ENCODE assay signal across 8 cellular contexts in genomic region chr4:151604238-151604637, GRCh38.
A peak's percentile ranks its signal among the peaks of the same experiment; 100 is the strongest.
DNase-seq lines count a peak whose midpoint lies in the region; ATAC-seq and TF ChIP-seq lines count a peak whose summit lies in the region.

No MANE protein-coding gene starts in this region.

- no peaks in the 10 kb centered on the region for H3K9me3 ChIP-seq in cardiac muscle cell (ENCODE audit: low read depth)
- no peaks in the 10 kb centered on the region for H3K9me3 ChIP-seq in transverse colon

- TF ChIP-seq CTCF in cardiac muscle cell (IDR thresholded peaks at IDR 0.05; ENCODE audit: low read depth, low read length): peak; percentile 53
- peak; percentile 16 to 35 (median 20) for TF ChIP-seq CTCF in transverse colon (IDR thresholded peaks at IDR 0.05)

- no peak for TF ChIP-seq POLR2A in transverse colon (IDR thresholded peaks at IDR 0.05)

- no peak overlapping the region for H3K27ac Mint-ChIP-seq in activated T-cell treated with anti-CD3 and anti-CD28 coated beads, Interleukin-2, amount 50 U/mL, for 72 hours

- H3K27ac ChIP-seq in cardiac muscle cell (no peak overlapping the region), transverse colon (no peak overlapping the region)

- DNase-seq in cardiac muscle cell (ENCODE audit: low read depth in 1 of 2, low spot score in 1 of 2) (peak in 1 of 2 donors; percentile 42), left cardiac atrium (no peak), RPMI7951 (ENCODE audit: low read depth) (peak; percentile 19), fibroblast of the conjunctiva (ENCODE audit: low read depth) (peak; percentile 12), transverse colon (no peak)
- DNase-seq in activated T-cell treated with anti-CD3 and anti-CD28 coated beads, Interleukin-2, amount 50 U/mL, for 1 hour: no peak
- no peak for DNase-seq in activated T-cell treated with anti-CD3 and anti-CD28 coated beads, Interleukin-2, amount 50 U/mL, for 72 hours

- ATAC-seq in left cardiac atrium: no peak
- ATAC-seq in activated T-cell treated with anti-CD3 and anti-CD28 coated beads, Interleukin-2, amount 50 U/mL, for 72 hours (replicated peaks in 1 of 2): no peak
- ATAC-seq in GM19351 (IDR thresholded peaks at IDR 0.05; ENCODE audit: unreplicated experiment): no peak

- H3K27me3 Mint-ChIP-seq in activated T-cell treated with anti-CD3 and anti-CD28 coated beads, Interleukin-2, amount 50 U/mL, for 72 hours (ENCODE audit: low read depth): no peaks in the 10 kb centered on the region

- H3K4me1 ChIP-seq in cardiac muscle cell (ENCODE audit: low read depth) (peaks cover 12% of the 10 kb centered on the region), transverse colon (no peaks in the 10 kb centered on the region)

- H3K36me3 ChIP-seq in cardiac muscle cell (no peaks in the 10 kb centered on the region), transverse colon (no peaks in the 10 kb centered on the region)

- H3K36me3 Mint-ChIP-seq in activated T-cell treated with anti-CD3 and anti-CD28 coated beads, Interleukin-2, amount 50 U/mL, for 72 hours (ENCODE audit: insufficient read depth in 2 of 2): no peaks in the 10 kb centered on the region

- no peak for TF ChIP-seq EP300 in transverse colon (IDR thresholded peaks at IDR 0.05; ENCODE audit: low read depth)

- WGBS in transverse colon (ENCODE audit: low coverage in 1 of 2), 2 donors: 63 to 75% methylated on average over 5 of the region's 5 CpGs

- no peak overlapping the region for H3K4me3 ChIP-seq in cardiac muscle cell
- H3K4me3 ChIP-seq in transverse colon: no peak overlapping the region

- intact Hi-C loops in left cardiac atrium (cut with DNase I): no loop called here
- intact Hi-C loops in transverse colon (cut with DNase I; ENCODE audit: low total_unique reads): no loop called here

- H3K4me3 Mint-ChIP-seq in activated T-cell treated with anti-CD3 and anti-CD28 coated beads, Interleukin-2, amount 50 U/mL, for 72 hours: no peak overlapping the region

- in situ Hi-C loops in transverse colon (cut with MboI; ENCODE audit: low pct_ligation_motif_present in 1 of 4, low pct_unique_long_range_greater_than_20kb in 1 of 4, low sequenced_read_pairs in 3 of 4): loop anchor here in 2 of 4 donors (25.0 kb wide), 1 partner anchor 492 kb away; no protein-coding TSS in a partner anchor

- no peaks in the 10 kb centered on the region for H3K4me1 Mint-ChIP-seq in activated T-cell treated with anti-CD3 and anti-CD28 coated beads, Interleukin-2, amount 50 U/mL, for 72 hours (ENCODE audit: low read depth)

- no peaks in the 10 kb centered on the region for H3K9me3 Mint-ChIP-seq in activated T-cell treated with anti-CD3 and anti-CD28 coated beads, Interleukin-2, amount 50 U/mL, for 72 hours

- H3K27me3 ChIP-seq in cardiac muscle cell: no peaks in the 10 kb centered on the region
- no peaks in the 10 kb centered on the region for H3K27me3 ChIP-seq in transverse colon

Comparison
In these comparisons a context has a peak if more than half of its experiments do, and no peak if none do; other contexts are left out.
1. DNase-seq: peak in RPMI7951 (single experiment) and fibroblast of the conjunctiva (single experiment); none in left cardiac atrium (single experiment), transverse colon (single experiment), activated T-cell treated with anti-CD3 and anti-CD28 coated beads, Interleukin-2, amount 50 U/mL, for 1 hour (single experiment) and activated T-cell treated with anti-CD3 and anti-CD28 coated beads, Interleukin-2, amount 50 U/mL, for 72 hours (0 of 2).